Comparison of ENCODE assay signal across 29 cellular contexts in the genomic region with DNA sequence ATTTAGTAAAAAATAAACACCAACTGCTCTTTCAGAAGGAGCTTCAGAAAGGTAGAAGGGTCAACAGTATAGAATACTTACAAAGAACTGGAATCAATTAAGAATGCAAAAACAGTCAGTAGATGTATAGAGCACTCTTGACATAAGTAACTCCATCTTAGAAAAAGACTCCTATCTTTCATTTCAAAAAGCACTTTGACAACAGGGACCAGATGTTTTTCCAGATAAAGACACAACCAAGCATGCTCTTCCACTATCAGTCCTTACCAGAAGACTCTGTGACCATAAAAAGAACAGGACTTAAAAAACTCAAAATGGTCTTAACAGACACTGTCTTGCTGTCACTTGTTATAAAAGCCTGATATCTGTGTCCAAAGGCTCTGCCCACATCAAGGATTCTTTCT. TPM values are rescaled to one million over a fixed set of nuclear protein-coding genes. Genes with fewer than 3 reads are reported as not detected.
"Had no signal": no experiment of that assay in that cellular context is flagged by ENCODE, and none has a peak within 500 bp of the region (broad histone marks: within the 10 kb centered on the region; RNA-seq: fewer than 3 reads in every experiment).

No MANE protein-coding gene starts in this region.

- DNase-seq: activated CD4-positive, alpha-beta memory T cell treated with anti-CD3 and anti-CD28 coated beads, Interleukin-2, amount 10 ng/mL, durations not matched to agents 7 days and 5 days; activated CD4-positive, alpha-beta T cell treated with anti-CD3 and anti-CD28 coated beads for 48 hours; activated naive CD4-positive, alpha-beta T cell; activated T-cell treated with anti-CD3 and anti-CD28 coated beads, Interleukin-2, amount 50 U/mL, for 72 hours; endodermal cell; esophagus squamous epithelium; foreskin melanocyte; hippocampal formation; left cardiac atrium; mammary epithelial cell; naive B cell; nucleus accumbens; pancreas; retina; stimulated activated CD4-positive, alpha-beta T cell treated with anti-CD3 and anti-CD28 coated beads, Interleukin-4, amount 100 ng/mL, for 24 hours; stimulated activated CD8-positive, alpha-beta memory T cell treated with anti-CD3 and anti-CD28 coated beads, Interleukin-4, amount 100 ng/mL, for 48 hours; stimulated activated naive CD8-positive, alpha-beta T cell treated with anti-CD3 and anti-CD28 coated beads, Interleukin-15, amount 100 ng/mL, for 72 hours; substantia nigra; T-helper 2 cell; upper lobe of left lung had no signal

- H3K27me3 Mint-ChIP-seq: activated CD4-positive, alpha-beta memory T cell treated with anti-CD3 and anti-CD28 coated beads, Interleukin-2, amount 10 ng/mL, durations not matched to agents 7 days and 5 days; central memory CD8-positive, alpha-beta T cell; dendritic cell treated with granulocyte-macrophage colony-stimulating factor and Interleukin-4, amounts not matched to agents 40 ng/mL and 50 ng/mL, for 4 days; naive B cell; stimulated activated memory B cell treated with anti-CD40 and anti-IgM and Interleukin-4, amounts not matched to agents 10 μg/mL and 1 μg/mL and 100 μg/mL, for 72 hours; stimulated activated naive CD8-positive, alpha-beta T cell treated with anti-CD3 and anti-CD28 coated beads, Interleukin-15, amount 100 ng/mL, for 72 hours had no signal

- ATAC-seq: activated CD4-positive, CD25-positive, alpha-beta regulatory T cell treated with anti-CD3 and anti-CD28 coated beads, Interleukin-2, amount 50 U/mL, for 24 hours; activated naive CD4-positive, alpha-beta T cell treated with anti-CD3 and anti-CD28 coated beads, Interleukin-2, amount 50 U/mL, for 72 hours; activated T-cell treated with anti-CD3 and anti-CD28 coated beads, Interleukin-2, amount 50 U/mL, for 72 hours; left cardiac atrium; pancreas; sciatic nerve; stimulated activated memory B cell treated with anti-CD40 and anti-IgM and Interleukin-4, amounts not matched to agents 10 μg/mL and 1 μg/mL and 100 μg/mL, for 72 hours; stimulated activated naive CD8-positive, alpha-beta T cell treated with anti-CD3 and anti-CD28 coated beads, Interleukin-15, amount 100 ng/mL, for 72 hours had no signal

- H3K36me3 Mint-ChIP-seq: naive B cell had no signal

- H3K27ac Mint-ChIP-seq: activated CD4-positive, alpha-beta memory T cell treated with anti-CD3 and anti-CD28 coated beads, Interleukin-2, amount 10 ng/mL, durations not matched to agents 7 days and 5 days; activated T-cell treated with anti-CD3 and anti-CD28 coated beads, Interleukin-2, amount 50 U/mL, for 72 hours; dendritic cell treated with granulocyte-macrophage colony-stimulating factor and Interleukin-4, amounts not matched to agents 40 ng/mL and 50 ng/mL, for 4 days; endodermal cell; stimulated activated memory B cell treated with anti-CD40 and anti-IgM and Interleukin-4, amounts not matched to agents 10 μg/mL and 1 μg/mL and 100 μg/mL, for 72 hours; stimulated activated naive CD8-positive, alpha-beta T cell treated with anti-CD3 and anti-CD28 coated beads, Interleukin-15, amount 100 ng/mL, for 72 hours had no signal

- H3K4me3 Mint-ChIP-seq: activated CD4-positive, alpha-beta memory T cell treated with anti-CD3 and anti-CD28 coated beads, Interleukin-2, amount 10 ng/mL, durations not matched to agents 7 days and 5 days; activated T-cell treated with anti-CD3 and anti-CD28 coated beads, Interleukin-2, amount 50 U/mL, for 72 hours; central memory CD8-positive, alpha-beta T cell; dendritic cell treated with granulocyte-macrophage colony-stimulating factor and Interleukin-4, amounts not matched to agents 40 ng/mL and 50 ng/mL, for 4 days; endodermal cell; naive B cell; stimulated activated memory B cell treated with anti-CD40 and anti-IgM and Interleukin-4, amounts not matched to agents 10 μg/mL and 1 μg/mL and 100 μg/mL, for 72 hours; stimulated activated naive CD8-positive, alpha-beta T cell treated with anti-CD3 and anti-CD28 coated beads, Interleukin-15, amount 100 ng/mL, for 72 hours had no signal

- H3K9me3 Mint-ChIP-seq: activated CD4-positive, alpha-beta memory T cell treated with anti-CD3 and anti-CD28 coated beads, Interleukin-2, amount 10 ng/mL, durations not matched to agents 7 days and 5 days; activated naive CD4-positive, alpha-beta T cell treated with anti-CD3 and anti-CD28 coated beads, Interleukin-2, amount 50 U/mL, for 72 hours; activated T-cell treated with anti-CD3 and anti-CD28 coated beads, Interleukin-2, amount 50 U/mL, for 72 hours; central memory CD8-positive, alpha-beta T cell; dendritic cell treated with granulocyte-macrophage colony-stimulating factor and Interleukin-4, amounts not matched to agents 40 ng/mL and 50 ng/mL, for 4 days; endodermal cell; naive B cell; stimulated activated memory B cell treated with anti-CD40 and anti-IgM and Interleukin-4, amounts not matched to agents 10 μg/mL and 1 μg/mL and 100 μg/mL, for 72 hours; stimulated activated naive CD8-positive, alpha-beta T cell treated with anti-CD3 and anti-CD28 coated beads, Interleukin-15, amount 100 ng/mL, for 72 hours had no signal

RNA-seq across cellular contexts. Expression of a gene that starts 48.0 kb away (rescaled TPM):
- total RNA-seq: activated CD4-positive, alpha-beta memory T cell treated with anti-CD3 and anti-CD28 coated beads, Interleukin-2, amount 10 ng/mL, durations not matched to agents 7 days and 5 days; activated naive CD4-positive, alpha-beta T cell treated with anti-CD3 and anti-CD28 coated beads, Interleukin-2, amount 50 U/mL, for 72 hours; activated T-cell treated with anti-CD3 and anti-CD28 coated beads, Interleukin-2, amount 50 U/mL, for 72 hours; breast epithelium; endodermal cell; esophagus squamous epithelium; left cardiac atrium; liver; mammary epithelial cell; pancreas; sciatic nerve; upper lobe of left lung; vagina had no signal
